ENCODE assay signal across 2 cellular contexts in the genomic region with DNA sequence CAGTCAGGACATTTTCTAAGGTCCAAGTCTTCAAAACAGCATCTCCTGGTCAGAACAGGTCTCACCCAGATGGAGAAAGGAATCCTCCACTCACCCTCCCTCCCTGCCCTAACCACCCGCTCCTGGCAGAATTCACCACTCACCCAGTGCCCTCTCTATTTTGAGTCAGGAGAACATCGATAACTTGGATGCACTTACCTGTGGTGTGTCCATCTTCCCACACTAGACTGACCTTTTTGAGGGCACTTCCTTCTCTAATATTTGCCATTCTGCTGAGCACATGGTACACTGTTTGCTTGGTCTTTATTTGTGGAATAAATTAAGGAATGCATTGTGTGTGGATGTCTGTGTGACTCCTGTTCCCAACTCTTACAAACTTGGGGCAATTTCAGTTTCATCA.
TF ChIP-seq lines count a peak whose summit lies in the region.

No MANE protein-coding gene starts in this region.

TF ChIP-seq in liver, 16 proteins besides CTCF, POLR2A, EP300 and RAD21 (continued from another document):
- TF ChIP-seq FOXA1 (IDR thresholded peaks at IDR 0.05) (peak; percentile 73), GABPA (IDR thresholded peaks at IDR 0.05 in 1 of 2, conservative IDR thresholded peaks at IDR 0.05 in 1 of 2) (no peak), YY1 (IDR thresholded peaks at IDR 0.05) (peak; percentile 81), RXRA (IDR thresholded peaks at IDR 0.05) (peak; percentile 90 to 99), EGR1 (IDR thresholded peaks at IDR 0.05; ENCODE audit: low read depth in 2 of 2) (peak in 1 of 2 donors; percentile 42), FOXA2 (IDR thresholded peaks at IDR 0.05) (peak; percentile 60), HNF4A (conservative IDR thresholded peaks at IDR 0.05) (peak; percentile 65 to 87), NR2F2 (IDR thresholded peaks at IDR 0.05) (no peak), SP1 (IDR thresholded peaks at IDR 0.05) (peak; percentile 65), HNF4G (IDR thresholded peaks at IDR 0.05) (no peak), TAF1 (conservative IDR thresholded peaks at IDR 0.05) (peak; percentile 27)
- TF ChIP-seq, protein P1, sequence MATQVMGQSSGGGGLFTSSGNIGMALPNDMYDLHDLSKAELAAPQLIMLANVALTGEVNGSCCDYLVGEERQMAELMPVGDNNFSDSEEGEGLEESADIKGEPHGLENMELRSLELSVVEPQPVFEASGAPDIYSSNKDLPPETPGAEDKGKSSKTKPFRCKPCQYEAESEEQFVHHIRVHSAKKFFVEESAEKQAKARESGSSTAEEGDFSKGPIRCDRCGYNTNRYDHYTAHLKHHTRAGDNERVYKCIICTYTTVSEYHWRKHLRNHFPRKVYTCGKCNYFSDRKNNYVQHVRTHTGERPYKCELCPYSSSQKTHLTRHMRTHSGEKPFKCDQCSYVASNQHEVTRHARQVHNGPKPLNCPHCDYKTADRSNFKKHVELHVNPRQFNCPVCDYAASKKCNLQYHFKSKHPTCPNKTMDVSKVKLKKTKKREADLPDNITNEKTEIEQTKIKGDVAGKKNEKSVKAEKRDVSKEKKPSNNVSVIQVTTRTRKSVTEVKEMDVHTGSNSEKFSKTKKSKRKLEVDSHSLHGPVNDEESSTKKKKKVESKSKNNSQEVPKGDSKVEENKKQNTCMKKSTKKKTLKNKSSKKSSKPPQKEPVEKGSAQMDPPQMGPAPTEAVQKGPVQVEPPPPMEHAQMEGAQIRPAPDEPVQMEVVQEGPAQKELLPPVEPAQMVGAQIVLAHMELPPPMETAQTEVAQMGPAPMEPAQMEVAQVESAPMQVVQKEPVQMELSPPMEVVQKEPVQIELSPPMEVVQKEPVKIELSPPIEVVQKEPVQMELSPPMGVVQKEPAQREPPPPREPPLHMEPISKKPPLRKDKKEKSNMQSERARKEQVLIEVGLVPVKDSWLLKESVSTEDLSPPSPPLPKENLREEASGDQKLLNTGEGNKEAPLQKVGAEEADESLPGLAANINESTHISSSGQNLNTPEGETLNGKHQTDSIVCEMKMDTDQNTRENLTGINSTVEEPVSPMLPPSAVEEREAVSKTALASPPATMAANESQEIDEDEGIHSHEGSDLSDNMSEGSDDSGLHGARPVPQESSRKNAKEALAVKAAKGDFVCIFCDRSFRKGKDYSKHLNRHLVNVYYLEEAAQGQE (IDR thresholded peaks at IDR 0.05): peak; percentile 54
- TF ChIP-seq, protein P2, sequence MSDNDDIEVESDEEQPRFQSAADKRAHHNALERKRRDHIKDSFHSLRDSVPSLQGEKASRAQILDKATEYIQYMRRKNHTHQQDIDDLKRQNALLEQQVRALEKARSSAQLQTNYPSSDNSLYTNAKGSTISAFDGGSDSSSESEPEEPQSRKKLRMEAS (IDR thresholded peaks at IDR 0.05): peak; percentile 84
- TF ChIP-seq, protein P3, sequence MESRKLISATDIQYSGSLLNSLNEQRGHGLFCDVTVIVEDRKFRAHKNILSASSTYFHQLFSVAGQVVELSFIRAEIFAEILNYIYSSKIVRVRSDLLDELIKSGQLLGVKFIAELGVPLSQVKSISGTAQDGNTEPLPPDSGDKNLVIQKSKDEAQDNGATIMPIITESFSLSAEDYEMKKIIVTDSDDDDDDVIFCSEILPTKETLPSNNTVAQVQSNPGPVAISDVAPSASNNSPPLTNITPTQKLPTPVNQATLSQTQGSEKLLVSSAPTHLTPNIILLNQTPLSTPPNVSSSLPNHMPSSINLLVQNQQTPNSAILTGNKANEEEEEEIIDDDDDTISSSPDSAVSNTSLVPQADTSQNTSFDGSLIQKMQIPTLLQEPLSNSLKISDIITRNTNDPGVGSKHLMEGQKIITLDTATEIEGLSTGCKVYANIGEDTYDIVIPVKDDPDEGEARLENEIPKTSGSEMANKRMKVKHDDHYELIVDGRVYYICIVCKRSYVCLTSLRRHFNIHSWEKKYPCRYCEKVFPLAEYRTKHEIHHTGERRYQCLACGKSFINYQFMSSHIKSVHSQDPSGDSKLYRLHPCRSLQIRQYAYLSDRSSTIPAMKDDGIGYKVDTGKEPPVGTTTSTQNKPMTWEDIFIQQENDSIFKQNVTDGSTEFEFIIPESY (IDR thresholded peaks at IDR 0.05): peak; percentile 73
TF ChIP-seq in liver: peak in this region for 12.

TF ChIP-seq in HepG2, 621 proteins besides CTCF, POLR2A, EP300 and RAD21:
- TF ChIP-seq, protein P4, sequence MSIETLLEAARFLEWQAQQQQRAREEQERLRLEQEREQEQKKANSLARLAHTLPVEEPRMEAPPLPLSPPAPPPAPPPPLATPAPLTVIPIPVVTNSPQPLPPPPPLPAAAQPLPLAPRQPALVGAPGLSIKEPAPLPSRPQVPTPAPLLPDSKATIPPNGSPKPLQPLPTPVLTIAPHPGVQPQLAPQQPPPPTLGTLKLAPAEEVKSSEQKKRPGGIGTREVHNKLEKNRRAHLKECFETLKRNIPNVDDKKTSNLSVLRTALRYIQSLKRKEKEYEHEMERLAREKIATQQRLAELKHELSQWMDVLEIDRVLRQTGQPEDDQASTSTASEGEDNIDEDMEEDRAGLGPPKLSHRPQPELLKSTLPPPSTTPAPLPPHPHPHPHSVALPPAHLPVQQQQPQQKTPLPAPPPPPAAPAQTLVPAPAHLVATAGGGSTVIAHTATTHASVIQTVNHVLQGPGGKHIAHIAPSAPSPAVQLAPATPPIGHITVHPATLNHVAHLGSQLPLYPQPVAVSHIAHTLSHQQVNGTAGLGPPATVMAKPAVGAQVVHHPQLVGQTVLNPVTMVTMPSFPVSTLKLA (IDR thresholded peaks at IDR 0.05): no peak
- TF ChIP-seq ZNF567 (CRISPR knock-in tag; IDR thresholded peaks at IDR 0.05; ENCODE audit: borderline replicate concordance) (no peak), SMARCC2 (IDR thresholded peaks at IDR 0.05) (no peak), ZNF232 (CRISPR knock-in tag; IDR thresholded peaks at IDR 0.05; ENCODE audit: borderline replicate concordance) (no peak), ZFP1 (CRISPR knock-in tag; IDR thresholded peaks at IDR 0.05) (no peak), FOSL1 (CRISPR knock-in tag; IDR thresholded peaks at IDR 0.05; ENCODE audit: borderline replicate concordance) (no peak), ZNF331 (CRISPR knock-in tag; IDR thresholded peaks at IDR 0.05) (no peak), SMAD1 (CRISPR knock-in tag; IDR thresholded peaks at IDR 0.05; ENCODE audit: borderline replicate concordance, low read depth) (no peak), KLF13 (CRISPR knock-in tag; IDR thresholded peaks at IDR 0.05) (no peak), KLF15 (CRISPR knock-in tag; IDR thresholded peaks at IDR 0.05; ENCODE audit: borderline replicate concordance) (no peak), ZNF7 (CRISPR knock-in tag; IDR thresholded peaks at IDR 0.05) (no peak), CHCHD3 (CRISPR knock-in tag; IDR thresholded peaks at IDR 0.05) (no peak), FOSL2 (CRISPR knock-in tag; IDR thresholded peaks at IDR 0.05) (no peak)
- TF ChIP-seq, protein P5, sequence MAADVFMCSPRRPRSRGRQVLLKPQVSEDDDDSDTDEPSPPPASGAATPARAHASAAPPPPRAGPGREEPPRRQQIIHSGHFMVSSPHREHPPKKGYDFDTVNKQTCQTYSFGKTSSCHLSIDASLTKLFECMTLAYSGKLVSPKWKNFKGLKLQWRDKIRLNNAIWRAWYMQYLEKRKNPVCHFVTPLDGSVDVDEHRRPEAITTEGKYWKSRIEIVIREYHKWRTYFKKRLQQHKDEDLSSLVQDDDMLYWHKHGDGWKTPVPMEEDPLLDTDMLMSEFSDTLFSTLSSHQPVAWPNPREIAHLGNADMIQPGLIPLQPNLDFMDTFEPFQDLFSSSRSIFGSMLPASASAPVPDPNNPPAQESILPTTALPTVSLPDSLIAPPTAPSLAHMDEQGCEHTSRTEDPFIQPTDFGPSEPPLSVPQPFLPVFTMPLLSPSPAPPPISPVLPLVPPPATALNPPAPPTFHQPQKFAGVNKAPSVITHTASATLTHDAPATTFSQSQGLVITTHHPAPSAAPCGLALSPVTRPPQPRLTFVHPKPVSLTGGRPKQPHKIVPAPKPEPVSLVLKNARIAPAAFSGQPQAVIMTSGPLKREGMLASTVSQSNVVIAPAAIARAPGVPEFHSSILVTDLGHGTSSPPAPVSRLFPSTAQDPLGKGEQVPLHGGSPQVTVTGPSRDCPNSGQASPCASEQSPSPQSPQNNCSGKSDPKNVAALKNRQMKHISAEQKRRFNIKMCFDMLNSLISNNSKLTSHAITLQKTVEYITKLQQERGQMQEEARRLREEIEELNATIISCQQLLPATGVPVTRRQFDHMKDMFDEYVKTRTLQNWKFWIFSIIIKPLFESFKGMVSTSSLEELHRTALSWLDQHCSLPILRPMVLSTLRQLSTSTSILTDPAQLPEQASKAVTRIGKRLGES (CRISPR knock-in tag; IDR thresholded peaks at IDR 0.05; ENCODE audit: borderline replicate concordance): no peak
- TF ChIP-seq, protein P6, sequence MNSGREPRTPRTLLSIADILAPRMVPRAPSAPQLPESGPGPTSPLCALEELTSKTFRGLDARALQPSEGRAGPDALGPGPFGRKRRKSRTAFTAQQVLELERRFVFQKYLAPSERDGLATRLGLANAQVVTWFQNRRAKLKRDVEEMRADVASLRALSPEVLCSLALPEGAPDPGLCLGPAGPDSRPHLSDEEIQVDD (CRISPR knock-in tag; IDR thresholded peaks at IDR 0.05; ENCODE audit: borderline replicate concordance): no peak
- TF ChIP-seq, protein P7, sequence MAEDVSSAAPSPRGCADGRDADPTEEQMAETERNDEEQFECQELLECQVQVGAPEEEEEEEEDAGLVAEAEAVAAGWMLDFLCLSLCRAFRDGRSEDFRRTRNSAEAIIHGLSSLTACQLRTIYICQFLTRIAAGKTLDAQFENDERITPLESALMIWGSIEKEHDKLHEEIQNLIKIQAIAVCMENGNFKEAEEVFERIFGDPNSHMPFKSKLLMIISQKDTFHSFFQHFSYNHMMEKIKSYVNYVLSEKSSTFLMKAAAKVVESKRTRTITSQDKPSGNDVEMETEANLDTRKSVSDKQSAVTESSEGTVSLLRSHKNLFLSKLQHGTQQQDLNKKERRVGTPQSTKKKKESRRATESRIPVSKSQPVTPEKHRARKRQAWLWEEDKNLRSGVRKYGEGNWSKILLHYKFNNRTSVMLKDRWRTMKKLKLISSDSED (CRISPR knock-in tag; IDR thresholded peaks at IDR 0.05): no peak
TF ChIP-seq in HepG2: peak in this region for 0.
